ENCODE assay signal across 3 cellular contexts in the genomic region with DNA sequence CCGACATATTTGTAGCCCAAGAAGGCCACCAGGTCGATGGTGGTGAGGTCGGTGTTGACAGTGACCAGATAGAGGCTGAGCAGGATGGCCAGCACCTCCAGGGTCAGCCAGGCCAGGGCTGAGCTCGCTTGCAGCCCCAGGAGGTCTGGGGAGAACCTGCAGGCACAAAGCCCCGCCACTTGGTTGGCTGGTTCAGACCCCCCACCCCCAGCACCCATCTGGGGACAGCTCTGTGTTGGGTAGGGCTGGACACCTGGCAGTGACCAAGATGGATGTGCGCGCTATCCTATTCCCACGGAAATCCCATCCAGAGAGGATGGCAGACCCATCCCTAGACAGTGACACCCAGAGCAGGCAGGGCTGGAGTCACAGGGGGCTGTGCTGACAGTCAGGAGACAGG.
TF ChIP-seq lines count a peak whose summit lies in the region.

No MANE protein-coding gene starts in this region.

TF ChIP-seq in A549, 52 proteins besides CTCF, POLR2A, EP300 and RAD21:
- TF ChIP-seq EHF (CRISPR knock-in tag; IDR thresholded peaks at IDR 0.05) (no peak), NR3C1 (IDR thresholded peaks at IDR 0.05) (no peak), JUN (IDR thresholded peaks at IDR 0.05) (no peak), GATA3 (IDR thresholded peaks at IDR 0.05; ENCODE audit: borderline replicate concordance) (no peak), POLR2AphosphoS2 (conservative IDR thresholded peaks at IDR 0.05; ENCODE audit: low read length) (peak; percentile 72)
- TF ChIP-seq, protein P1, sequence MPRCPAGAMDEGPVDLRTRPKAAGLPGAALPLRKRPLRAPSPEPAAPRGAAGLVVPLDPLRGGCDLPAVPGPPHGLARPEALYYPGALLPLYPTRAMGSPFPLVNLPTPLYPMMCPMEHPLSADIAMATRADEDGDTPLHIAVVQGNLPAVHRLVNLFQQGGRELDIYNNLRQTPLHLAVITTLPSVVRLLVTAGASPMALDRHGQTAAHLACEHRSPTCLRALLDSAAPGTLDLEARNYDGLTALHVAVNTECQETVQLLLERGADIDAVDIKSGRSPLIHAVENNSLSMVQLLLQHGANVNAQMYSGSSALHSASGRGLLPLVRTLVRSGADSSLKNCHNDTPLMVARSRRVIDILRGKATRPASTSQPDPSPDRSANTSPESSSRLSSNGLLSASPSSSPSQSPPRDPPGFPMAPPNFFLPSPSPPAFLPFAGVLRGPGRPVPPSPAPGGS (IDR thresholded peaks at IDR 0.05), result 0 out of 3 replicates have a peak, but pooled peaks have one; percentile 34
- TF ChIP-seq, protein P2, sequence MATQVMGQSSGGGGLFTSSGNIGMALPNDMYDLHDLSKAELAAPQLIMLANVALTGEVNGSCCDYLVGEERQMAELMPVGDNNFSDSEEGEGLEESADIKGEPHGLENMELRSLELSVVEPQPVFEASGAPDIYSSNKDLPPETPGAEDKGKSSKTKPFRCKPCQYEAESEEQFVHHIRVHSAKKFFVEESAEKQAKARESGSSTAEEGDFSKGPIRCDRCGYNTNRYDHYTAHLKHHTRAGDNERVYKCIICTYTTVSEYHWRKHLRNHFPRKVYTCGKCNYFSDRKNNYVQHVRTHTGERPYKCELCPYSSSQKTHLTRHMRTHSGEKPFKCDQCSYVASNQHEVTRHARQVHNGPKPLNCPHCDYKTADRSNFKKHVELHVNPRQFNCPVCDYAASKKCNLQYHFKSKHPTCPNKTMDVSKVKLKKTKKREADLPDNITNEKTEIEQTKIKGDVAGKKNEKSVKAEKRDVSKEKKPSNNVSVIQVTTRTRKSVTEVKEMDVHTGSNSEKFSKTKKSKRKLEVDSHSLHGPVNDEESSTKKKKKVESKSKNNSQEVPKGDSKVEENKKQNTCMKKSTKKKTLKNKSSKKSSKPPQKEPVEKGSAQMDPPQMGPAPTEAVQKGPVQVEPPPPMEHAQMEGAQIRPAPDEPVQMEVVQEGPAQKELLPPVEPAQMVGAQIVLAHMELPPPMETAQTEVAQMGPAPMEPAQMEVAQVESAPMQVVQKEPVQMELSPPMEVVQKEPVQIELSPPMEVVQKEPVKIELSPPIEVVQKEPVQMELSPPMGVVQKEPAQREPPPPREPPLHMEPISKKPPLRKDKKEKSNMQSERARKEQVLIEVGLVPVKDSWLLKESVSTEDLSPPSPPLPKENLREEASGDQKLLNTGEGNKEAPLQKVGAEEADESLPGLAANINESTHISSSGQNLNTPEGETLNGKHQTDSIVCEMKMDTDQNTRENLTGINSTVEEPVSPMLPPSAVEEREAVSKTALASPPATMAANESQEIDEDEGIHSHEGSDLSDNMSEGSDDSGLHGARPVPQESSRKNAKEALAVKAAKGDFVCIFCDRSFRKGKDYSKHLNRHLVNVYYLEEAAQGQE (IDR thresholded peaks at IDR 0.05), result no peak
- TF ChIP-seq, protein P3, sequence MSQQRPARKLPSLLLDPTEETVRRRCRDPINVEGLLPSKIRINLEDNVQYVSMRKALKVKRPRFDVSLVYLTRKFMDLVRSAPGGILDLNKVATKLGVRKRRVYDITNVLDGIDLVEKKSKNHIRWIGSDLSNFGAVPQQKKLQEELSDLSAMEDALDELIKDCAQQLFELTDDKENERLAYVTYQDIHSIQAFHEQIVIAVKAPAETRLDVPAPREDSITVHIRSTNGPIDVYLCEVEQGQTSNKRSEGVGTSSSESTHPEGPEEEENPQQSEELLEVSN (IDR thresholded peaks at IDR 0.05; ENCODE audit: borderline replicate concordance, low read depth), result no peak

TF ChIP-seq in HEK293, 187 proteins besides CTCF, POLR2A, EP300 and RAD21:
- TF ChIP-seq, protein P4, sequence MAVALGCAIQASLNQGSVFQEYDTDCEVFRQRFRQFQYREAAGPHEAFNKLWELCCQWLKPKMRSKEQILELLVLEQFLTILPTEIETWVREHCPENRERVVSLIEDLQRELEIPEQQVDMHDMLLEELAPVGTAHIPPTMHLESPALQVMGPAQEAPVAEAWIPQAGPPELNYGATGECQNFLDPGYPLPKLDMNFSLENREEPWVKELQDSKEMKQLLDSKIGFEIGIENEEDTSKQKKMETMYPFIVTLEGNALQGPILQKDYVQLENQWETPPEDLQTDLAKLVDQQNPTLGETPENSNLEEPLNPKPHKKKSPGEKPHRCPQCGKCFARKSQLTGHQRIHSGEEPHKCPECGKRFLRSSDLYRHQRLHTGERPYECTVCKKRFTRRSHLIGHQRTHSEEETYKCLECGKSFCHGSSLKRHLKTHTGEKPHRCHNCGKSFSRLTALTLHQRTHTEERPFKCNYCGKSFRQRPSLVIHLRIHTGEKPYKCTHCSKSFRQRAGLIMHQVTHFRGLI (tag by site-specific recombination; IDR thresholded peaks at IDR 0.05), result peak; percentile 85
- no peak for TF ChIP-seq ZNF670 (tag by site-specific recombination; IDR thresholded peaks at IDR 0.05; ENCODE audit: low read depth)

TF ChIP-seq in K562, 482 proteins besides CTCF, POLR2A, EP300 and RAD21:
- TF ChIP-seq RBFOX2 (IDR thresholded peaks at IDR 0.05; ENCODE audit: low read depth, low read length), result peak; percentile 55; the same call in 1 of the 2 replicates
- TF ChIP-seq, protein P5, sequence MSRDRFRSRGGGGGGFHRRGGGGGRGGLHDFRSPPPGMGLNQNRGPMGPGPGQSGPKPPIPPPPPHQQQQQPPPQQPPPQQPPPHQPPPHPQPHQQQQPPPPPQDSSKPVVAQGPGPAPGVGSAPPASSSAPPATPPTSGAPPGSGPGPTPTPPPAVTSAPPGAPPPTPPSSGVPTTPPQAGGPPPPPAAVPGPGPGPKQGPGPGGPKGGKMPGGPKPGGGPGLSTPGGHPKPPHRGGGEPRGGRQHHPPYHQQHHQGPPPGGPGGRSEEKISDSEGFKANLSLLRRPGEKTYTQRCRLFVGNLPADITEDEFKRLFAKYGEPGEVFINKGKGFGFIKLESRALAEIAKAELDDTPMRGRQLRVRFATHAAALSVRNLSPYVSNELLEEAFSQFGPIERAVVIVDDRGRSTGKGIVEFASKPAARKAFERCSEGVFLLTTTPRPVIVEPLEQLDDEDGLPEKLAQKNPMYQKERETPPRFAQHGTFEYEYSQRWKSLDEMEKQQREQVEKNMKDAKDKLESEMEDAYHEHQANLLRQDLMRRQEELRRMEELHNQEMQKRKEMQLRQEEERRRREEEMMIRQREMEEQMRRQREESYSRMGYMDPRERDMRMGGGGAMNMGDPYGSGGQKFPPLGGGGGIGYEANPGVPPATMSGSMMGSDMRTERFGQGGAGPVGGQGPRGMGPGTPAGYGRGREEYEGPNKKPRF (IDR thresholded peaks at IDR 0.05; ENCODE audit: low read depth, low read length), result no peak
TF ChIP-seq in K562: peak in this region for 1.
